In genomic region chr11:86664930-86665329, GRCh38 we compare ENCODE assay signal across 15 cellular contexts.
"Had no signal": no experiment of that assay in that cellular context is flagged by ENCODE, and none has a peak within 500 bp of the region (broad histone marks: within the 10 kb centered on the region; RNA-seq: fewer than 3 reads in every experiment).

No MANE protein-coding gene starts in this region.

- H3K9me3 Mint-ChIP-seq: activated B cell treated with CpG ODN at 0.5 μM for 24 hours; activated CD4-positive, alpha-beta T cell treated with anti-CD3 and anti-CD28 coated beads, Interleukin-2, amount 10 ng/mL, durations not matched to agents 24 days and 14 days; activated naive CD4-positive, alpha-beta T cell treated with anti-CD3 and anti-CD28 coated beads, Interleukin-2, amount 10 ng/mL, durations not matched to agents 7 days and 5 days; activated T-helper 17 cell treated with anti-CD3 and anti-CD28 coated beads, Interleukin-2, amount 50 U/mL, for 72 hours; mesothelial cell of epicardium had no signal

- H3K4me3 Mint-ChIP-seq: activated B cell treated with CpG ODN at 0.5 μM for 24 hours; activated CD4-positive, alpha-beta T cell treated with anti-CD3 and anti-CD28 coated beads, Interleukin-2, amount 10 ng/mL, durations not matched to agents 24 days and 14 days; activated naive CD4-positive, alpha-beta T cell treated with anti-CD3 and anti-CD28 coated beads, Interleukin-2, amount 10 ng/mL, durations not matched to agents 7 days and 5 days; activated T-helper 17 cell treated with anti-CD3 and anti-CD28 coated beads, Interleukin-2, amount 50 U/mL, for 72 hours; mesothelial cell of epicardium had no signal

- H3K36me3 Mint-ChIP-seq: activated naive CD4-positive, alpha-beta T cell treated with anti-CD3 and anti-CD28 coated beads, Interleukin-2, amount 10 ng/mL, durations not matched to agents 7 days and 5 days; mesothelial cell of epicardium had no signal

- H3K4me3 ChIP-seq: adrenal gland, gastroesophageal sphincter, right atrium auricular region, skin epidermis, transverse colon had no signal

- DNase-seq: activated B cell treated with CpG ODN at 0.5 μM for 24 hours; activated CD4-positive, alpha-beta T cell treated with anti-CD3 and anti-CD28 coated beads, Interleukin-2, amount 10 ng/mL, durations not matched to agents 24 days and 14 days; activated naive CD4-positive, alpha-beta T cell treated with anti-CD3 and anti-CD28 coated beads, Interleukin-2, amount 10 ng/mL, durations not matched to agents 7 days and 5 days; adrenal gland; caudate nucleus; cortex of kidney; effector CD8-positive, alpha-beta T cell; hippocampal formation; kidney glomerular epithelial cell; transverse colon had no signal

- ATAC-seq: activated T-helper 17 cell treated with anti-CD3 and anti-CD28 coated beads, Interleukin-2, amount 50 U/mL, for 72 hours; gastroesophageal sphincter had no signal

- H3K27ac ChIP-seq: adrenal gland, gastroesophageal sphincter, right atrium auricular region, skin epidermis had no signal

- H3K36me3 ChIP-seq: adrenal gland, transverse colon had no signal

- H3K27me3 ChIP-seq: adrenal gland, gastroesophageal sphincter, right atrium auricular region, transverse colon had no signal

- H3K4me1 Mint-ChIP-seq: activated B cell treated with CpG ODN at 0.5 μM for 24 hours; activated naive CD4-positive, alpha-beta T cell treated with anti-CD3 and anti-CD28 coated beads, Interleukin-2, amount 10 ng/mL, durations not matched to agents 7 days and 5 days; activated T-helper 17 cell treated with anti-CD3 and anti-CD28 coated beads, Interleukin-2, amount 50 U/mL, for 72 hours had no signal

- H3K27ac Mint-ChIP-seq: activated B cell treated with CpG ODN at 0.5 μM for 24 hours; activated CD4-positive, alpha-beta T cell treated with anti-CD3 and anti-CD28 coated beads, Interleukin-2, amount 10 ng/mL, durations not matched to agents 24 days and 14 days; activated naive CD4-positive, alpha-beta T cell treated with anti-CD3 and anti-CD28 coated beads, Interleukin-2, amount 10 ng/mL, durations not matched to agents 7 days and 5 days; activated T-helper 17 cell treated with anti-CD3 and anti-CD28 coated beads, Interleukin-2, amount 50 U/mL, for 72 hours; mesothelial cell of epicardium had no signal

- H3K9me3 ChIP-seq: adrenal gland, gastroesophageal sphincter, right atrium auricular region, transverse colon had no signal
